1 cellular context compared by ENCODE assay signal in genomic region chr7:876077-876971, GRCh38.
TF ChIP-seq lines count a peak whose summit lies in the region.

A gene with protein sequence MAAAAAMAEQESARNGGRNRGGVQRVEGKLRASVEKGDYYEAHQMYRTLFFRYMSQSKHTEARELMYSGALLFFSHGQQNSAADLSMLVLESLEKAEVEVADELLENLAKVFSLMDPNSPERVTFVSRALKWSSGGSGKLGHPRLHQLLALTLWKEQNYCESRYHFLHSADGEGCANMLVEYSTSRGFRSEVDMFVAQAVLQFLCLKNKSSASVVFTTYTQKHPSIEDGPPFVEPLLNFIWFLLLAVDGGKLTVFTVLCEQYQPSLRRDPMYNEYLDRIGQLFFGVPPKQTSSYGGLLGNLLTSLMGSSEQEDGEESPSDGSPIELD (plus strand): TSS chr7:876554. CDS start chr7:876646, 92 bp downstream.

TF ChIP-seq in HepG2, 621 proteins besides CTCF, POLR2A, EP300 and RAD21 (continued from another document and continues in another):
- TF ChIP-seq, protein P1, sequence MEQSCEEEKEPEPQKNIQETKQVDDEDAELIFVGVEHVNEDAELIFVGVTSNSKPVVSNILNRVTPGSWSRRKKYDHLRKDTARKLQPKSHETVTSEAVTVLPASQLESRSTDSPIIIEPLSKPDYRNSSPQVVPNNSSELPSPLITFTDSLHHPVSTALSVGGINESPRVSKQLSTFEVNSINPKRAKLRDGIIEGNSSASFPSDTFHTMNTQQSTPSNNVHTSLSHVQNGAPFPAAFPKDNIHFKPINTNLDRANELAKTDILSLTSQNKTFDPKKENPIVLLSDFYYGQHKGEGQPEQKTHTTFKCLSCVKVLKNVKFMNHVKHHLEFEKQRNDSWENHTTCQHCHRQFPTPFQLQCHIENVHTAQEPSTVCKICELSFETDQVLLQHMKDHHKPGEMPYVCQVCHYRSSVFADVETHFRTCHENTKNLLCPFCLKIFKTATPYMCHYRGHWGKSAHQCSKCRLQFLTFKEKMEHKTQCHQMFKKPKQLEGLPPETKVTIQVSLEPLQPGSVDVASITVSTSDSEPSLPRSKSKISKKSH (CRISPR knock-in tag; IDR thresholded peaks at IDR 0.05; ENCODE audit: borderline replicate concordance) = no peak
- TF ChIP-seq LCORL (IDR thresholded peaks at IDR 0.05) (no peak), LCORL (CRISPR knock-in tag; IDR thresholded peaks at IDR 0.05) (no peak), MYC (CRISPR knock-in tag; IDR thresholded peaks at IDR 0.05; ENCODE audit: borderline replicate concordance) (peak; percentile 92), XBP1 (CRISPR knock-in tag; IDR thresholded peaks at IDR 0.05) (no peak), ZNF343 (CRISPR knock-in tag; IDR thresholded peaks at IDR 0.05) (no peak), ZNF883 (CRISPR knock-in tag; IDR thresholded peaks at IDR 0.05; ENCODE audit: not compliant biosample characterization) (peak; percentile 26), GMEB1 (CRISPR knock-in tag; IDR thresholded peaks at IDR 0.05; ENCODE audit: borderline replicate concordance) (peak; percentile 92), SMARCE1 (IDR thresholded peaks at IDR 0.05; ENCODE audit: borderline replicate concordance) (no peak), CREB1 (IDR thresholded peaks at IDR 0.05) (peak; percentile 53; the same call in 1 of the 2 replicates), CREB1 (CRISPR knock-in tag; IDR thresholded peaks at IDR 0.05) (no peak), DPF2 (CRISPR knock-in tag; IDR thresholded peaks at IDR 0.05; ENCODE audit: borderline replicate concordance, low read depth) (no peak), ZNF180 (CRISPR knock-in tag; IDR thresholded peaks at IDR 0.05; ENCODE audit: borderline replicate concordance, low read depth) (no peak), SRSF4 (IDR thresholded peaks at IDR 0.05; ENCODE audit: low read depth, low read length, poor library complexity, severe bottlenecking) (no peak), NFE2L1 (CRISPR knock-in tag; IDR thresholded peaks at IDR 0.05; ENCODE audit: borderline replicate concordance) (no peak), ISX (CRISPR knock-in tag; conservative IDR thresholded peaks at IDR 0.05) (no peak), AKAP8 (CRISPR knock-in tag; IDR thresholded peaks at IDR 0.05) (peak; percentile 80), RFX5 (IDR thresholded peaks at IDR 0.05; ENCODE audit: low read depth, low read length) (no peak), IRF2 (CRISPR knock-in tag; IDR thresholded peaks at IDR 0.05) (peak; percentile 68; the same call in 1 of the 2 replicates), PHB2 (IDR thresholded peaks at IDR 0.05; ENCODE audit: partially characterized antibody) (no peak), ZUFSP (CRISPR knock-in tag; IDR thresholded peaks at IDR 0.05; ENCODE audit: borderline replicate concordance) (no peak), RXRB (CRISPR knock-in tag; IDR thresholded peaks at IDR 0.05; ENCODE audit: borderline replicate concordance) (no peak), TBL1XR1 (IDR thresholded peaks at IDR 0.05; ENCODE audit: borderline replicate concordance, low read length, partially characterized antibody) (no peak), ZNF451 (CRISPR knock-in tag; IDR thresholded peaks at IDR 0.05) (no peak), RARA (CRISPR knock-in tag; IDR thresholded peaks at IDR 0.05) (peak; percentile 32; the same call in 1 of the 2 replicates), ZNF333 (CRISPR knock-in tag; IDR thresholded peaks at IDR 0.05; ENCODE audit: borderline replicate concordance) (peak; percentile 77), KMT2A (CRISPR knock-in tag; IDR thresholded peaks at IDR 0.05) (no peak), ZC3H13 (CRISPR knock-in tag; IDR thresholded peaks at IDR 0.05) (peak; percentile 93), ZNF232 (CRISPR knock-in tag; IDR thresholded peaks at IDR 0.05; ENCODE audit: borderline replicate concordance) (no peak), ZNF672 (CRISPR knock-in tag; IDR thresholded peaks at IDR 0.05) (no peak), MXD3 (CRISPR knock-in tag; IDR thresholded peaks at IDR 0.05) (peak; percentile 73; the same call in 1 of the 2 replicates), ZNF780A (CRISPR knock-in tag; IDR thresholded peaks at IDR 0.05) (no peak), ZNF558 (CRISPR knock-in tag; IDR thresholded peaks at IDR 0.05; ENCODE audit: borderline replicate concordance) (peak; percentile 7; the same call in 1 of the 2 replicates), ELK4 (CRISPR knock-in tag; IDR thresholded peaks at IDR 0.05; ENCODE audit: borderline replicate concordance) (no peak), ETV5 (CRISPR knock-in tag; IDR thresholded peaks at IDR 0.05; ENCODE audit: borderline replicate concordance) (peak; percentile 5; the same call in 1 of the 2 replicates), ZFP36L1 (CRISPR knock-in tag; IDR thresholded peaks at IDR 0.05) (no peak)
- TF ChIP-seq, protein P2, sequence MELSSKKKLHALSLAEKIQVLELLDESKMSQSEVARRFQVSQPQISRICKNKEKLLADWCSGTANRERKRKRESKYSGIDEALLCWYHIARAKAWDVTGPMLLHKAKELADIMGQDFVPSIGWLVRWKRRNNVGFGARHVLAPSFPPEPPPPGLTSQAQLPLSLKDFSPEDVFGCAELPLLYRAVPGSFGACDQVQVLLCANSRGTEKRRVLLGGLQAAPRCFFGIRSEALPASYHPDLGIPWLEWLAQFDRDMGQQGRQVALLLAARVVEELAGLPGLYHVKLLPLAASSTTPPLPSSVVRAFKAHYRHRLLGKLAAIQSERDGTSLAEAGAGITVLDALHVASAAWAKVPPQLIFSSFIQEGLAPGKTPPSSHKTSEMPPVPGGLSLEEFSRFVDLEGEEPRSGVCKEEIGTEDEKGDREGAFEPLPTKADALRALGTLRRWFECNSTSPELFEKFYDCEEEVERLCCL (CRISPR knock-in tag; IDR thresholded peaks at IDR 0.05; ENCODE audit: borderline replicate concordance) = no peak
- TF ChIP-seq, protein P3, sequence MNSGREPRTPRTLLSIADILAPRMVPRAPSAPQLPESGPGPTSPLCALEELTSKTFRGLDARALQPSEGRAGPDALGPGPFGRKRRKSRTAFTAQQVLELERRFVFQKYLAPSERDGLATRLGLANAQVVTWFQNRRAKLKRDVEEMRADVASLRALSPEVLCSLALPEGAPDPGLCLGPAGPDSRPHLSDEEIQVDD (CRISPR knock-in tag; IDR thresholded peaks at IDR 0.05; ENCODE audit: borderline replicate concordance) = no peak
- TF ChIP-seq, protein P4, sequence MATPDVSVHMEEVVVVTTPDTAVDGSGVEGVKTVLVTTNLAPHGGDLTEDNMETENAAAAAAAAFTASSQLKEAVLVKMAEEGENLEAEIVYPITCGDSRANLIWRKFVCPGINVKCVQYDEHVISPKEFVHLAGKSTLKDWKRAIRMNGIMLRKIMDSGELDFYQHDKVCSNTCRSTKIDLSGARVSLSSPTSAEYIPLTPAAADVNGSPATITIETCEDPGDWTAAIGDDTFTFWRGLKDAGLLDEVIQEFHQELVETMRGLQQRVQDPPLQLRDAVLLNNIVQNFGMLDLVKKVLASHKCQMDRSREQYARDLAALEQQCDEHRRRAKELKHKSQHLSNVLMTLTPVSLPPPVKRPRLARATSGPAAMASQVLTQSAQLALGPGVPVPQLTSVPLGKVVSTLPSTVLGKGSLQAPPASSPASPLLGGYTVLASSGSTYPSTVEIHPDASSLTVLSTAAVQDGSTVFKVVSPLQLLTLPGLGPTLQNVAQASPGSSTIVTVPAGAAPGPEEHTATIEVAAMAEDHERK (CRISPR knock-in tag; IDR thresholded peaks at IDR 0.05; ENCODE audit: low read depth) = 0 out of 2 replicates have a peak, but pooled peaks have one; percentile 43
- TF ChIP-seq, protein P5, sequence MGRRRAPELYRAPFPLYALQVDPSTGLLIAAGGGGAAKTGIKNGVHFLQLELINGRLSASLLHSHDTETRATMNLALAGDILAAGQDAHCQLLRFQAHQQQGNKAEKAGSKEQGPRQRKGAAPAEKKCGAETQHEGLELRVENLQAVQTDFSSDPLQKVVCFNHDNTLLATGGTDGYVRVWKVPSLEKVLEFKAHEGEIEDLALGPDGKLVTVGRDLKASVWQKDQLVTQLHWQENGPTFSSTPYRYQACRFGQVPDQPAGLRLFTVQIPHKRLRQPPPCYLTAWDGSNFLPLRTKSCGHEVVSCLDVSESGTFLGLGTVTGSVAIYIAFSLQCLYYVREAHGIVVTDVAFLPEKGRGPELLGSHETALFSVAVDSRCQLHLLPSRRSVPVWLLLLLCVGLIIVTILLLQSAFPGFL (CRISPR knock-in tag; IDR thresholded peaks at IDR 0.05) = 0 out of 2 replicates have a peak, but pooled peaks have one; percentile 43
- TF ChIP-seq, protein P6, sequence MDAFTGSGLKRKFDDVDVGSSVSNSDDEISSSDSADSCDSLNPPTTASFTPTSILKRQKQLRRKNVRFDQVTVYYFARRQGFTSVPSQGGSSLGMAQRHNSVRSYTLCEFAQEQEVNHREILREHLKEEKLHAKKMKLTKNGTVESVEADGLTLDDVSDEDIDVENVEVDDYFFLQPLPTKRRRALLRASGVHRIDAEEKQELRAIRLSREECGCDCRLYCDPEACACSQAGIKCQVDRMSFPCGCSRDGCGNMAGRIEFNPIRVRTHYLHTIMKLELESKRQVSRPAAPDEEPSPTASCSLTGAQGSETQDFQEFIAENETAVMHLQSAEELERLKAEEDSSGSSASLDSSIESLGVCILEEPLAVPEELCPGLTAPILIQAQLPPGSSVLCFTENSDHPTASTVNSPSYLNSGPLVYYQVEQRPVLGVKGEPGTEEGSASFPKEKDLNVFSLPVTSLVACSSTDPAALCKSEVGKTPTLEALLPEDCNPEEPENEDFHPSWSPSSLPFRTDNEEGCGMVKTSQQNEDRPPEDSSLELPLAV (CRISPR knock-in tag; conservative IDR thresholded peaks at IDR 0.05; ENCODE audit: low read depth) = no peak
- TF ChIP-seq, protein P7, sequence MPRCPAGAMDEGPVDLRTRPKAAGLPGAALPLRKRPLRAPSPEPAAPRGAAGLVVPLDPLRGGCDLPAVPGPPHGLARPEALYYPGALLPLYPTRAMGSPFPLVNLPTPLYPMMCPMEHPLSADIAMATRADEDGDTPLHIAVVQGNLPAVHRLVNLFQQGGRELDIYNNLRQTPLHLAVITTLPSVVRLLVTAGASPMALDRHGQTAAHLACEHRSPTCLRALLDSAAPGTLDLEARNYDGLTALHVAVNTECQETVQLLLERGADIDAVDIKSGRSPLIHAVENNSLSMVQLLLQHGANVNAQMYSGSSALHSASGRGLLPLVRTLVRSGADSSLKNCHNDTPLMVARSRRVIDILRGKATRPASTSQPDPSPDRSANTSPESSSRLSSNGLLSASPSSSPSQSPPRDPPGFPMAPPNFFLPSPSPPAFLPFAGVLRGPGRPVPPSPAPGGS (CRISPR knock-in tag; IDR thresholded peaks at IDR 0.05) = peak; percentile 51; the same call in 1 of the 2 replicates
